8 cellular contexts compared by ENCODE assay signal in genomic region chr1:225987491-225988316, GRCh38. TPM values are rescaled to one million over a fixed set of nuclear protein-coding genes. Genes with fewer than 3 reads are reported as not detected.
DNase-seq lines count a peak whose midpoint lies in the region; ATAC-seq and TF ChIP-seq lines count a peak whose summit lies in the region.

No MANE protein-coding gene starts in this region.

- H2BK120ac ChIP-seq in mesenchymal stem cell (ENCODE audit: low read depth, low read length) = no peak overlapping the region

- no peak overlapping the region for H2AFZ ChIP-seq in mesenchymal stem cell (ENCODE audit: low read depth, low read length)

- H3K27ac ChIP-seq in breast epithelium (no peak overlapping the region), mesenchymal stem cell (ENCODE audit: low read length, poor library complexity, severe bottlenecking) (no peak overlapping the region)

- H2BK5ac ChIP-seq in mesenchymal stem cell (ENCODE audit: low read depth, low read length, poor library complexity, severe bottlenecking) = no peak overlapping the region

- H3K4me3 ChIP-seq in GM12865 (ENCODE audit: low read depth, low read length) = no peak overlapping the region
- H3K4me3 ChIP-seq in breast epithelium = no peak overlapping the region
- no peak overlapping the region for H3K4me3 ChIP-seq in mesenchymal stem cell (ENCODE audit: insufficient read depth in 1 of 2, low read depth in 1 of 2, low read length in 2 of 2)

- H3K36me3 ChIP-seq in breast epithelium (peaks cover 3% of the 10 kb centered on the region), mesenchymal stem cell (ENCODE audit: control insufficient read depth in 1 of 2, insufficient read depth in 2 of 2, low read depth in 1 of 2, low read length in 2 of 2) (peaks cover 37 to 93% of the 10 kb centered on the region in 2 experiments)

- intact Hi-C loops in breast epithelium (cut with DNase I; ENCODE audit: low total_unique reads) = no loop called here

- no peak overlapping the region for H2BK15ac ChIP-seq in mesenchymal stem cell (ENCODE audit: low read depth, poor library complexity, severe bottlenecking)

- DNase-seq in ACHN (peak; percentile 61), GM12865 (ENCODE audit: low read depth) (peak; percentile 56), NCI-H345 treated with DMSO at 0.1 percent for 48 hours (lab: John Stamatoyannopoulos, UW; ENCODE audit: unreplicated experiment) (peak; percentile 25), breast epithelium (ENCODE audit: low spot score in 2 of 2) (no peak), mesenchymal stem cell (peak; percentile 56)

- H2BK12ac ChIP-seq in mesenchymal stem cell (ENCODE audit: low read length in 2 of 2) = no peak overlapping the region

- TF ChIP-seq POLR2A in breast epithelium (IDR thresholded peaks at IDR 0.05) = no peak

- no peak overlapping the region for H3K14ac ChIP-seq in mesenchymal stem cell (ENCODE audit: low read length in 2 of 2)

- no peak overlapping the region for H3K9ac ChIP-seq in mesenchymal stem cell (ENCODE audit: low read length)

- ATAC-seq in HG02852 (IDR thresholded peaks at IDR 0.05; ENCODE audit: unreplicated experiment) (no peak), GM21526 (IDR thresholded peaks at IDR 0.05; ENCODE audit: low FRiP score, unreplicated experiment) (no peak), GM19452 (IDR thresholded peaks at IDR 0.05; ENCODE audit: unreplicated experiment) (no peak)

- H3K79me1 ChIP-seq in mesenchymal stem cell (replicated peaks; ENCODE audit: low read length, poor library complexity, severe bottlenecking) = peaks cover 18% of the 10 kb centered on the region

- WGBS in mesenchymal stem cell = 94% methylated on average over 6 of the region's 7 CpGs

- H3K9me3 ChIP-seq in breast epithelium (no peaks in the 10 kb centered on the region), mesenchymal stem cell (ENCODE audit: control insufficient read depth, low read length) (peaks cover 5% of the 10 kb centered on the region)

- no peak overlapping the region for H3K23ac ChIP-seq in mesenchymal stem cell (ENCODE audit: low read length in 2 of 2)

- no peak overlapping the region for H4K8ac ChIP-seq in mesenchymal stem cell (ENCODE audit: low read length)

- no peak overlapping the region for H4K91ac ChIP-seq in mesenchymal stem cell (ENCODE audit: low read length)

- no peaks in the 10 kb centered on the region for H3K27me3 ChIP-seq in breast epithelium
- H3K27me3 ChIP-seq in mesenchymal stem cell (ENCODE audit: control insufficient read depth in 1 of 2, insufficient read depth in 1 of 2, low read length in 2 of 2) = no peaks in the 10 kb centered on the region

- H2AK5ac ChIP-seq in mesenchymal stem cell (ENCODE audit: low read length, severe bottlenecking) = no peak overlapping the region

- no peak overlapping the region for H3K4ac ChIP-seq in mesenchymal stem cell (ENCODE audit: low read depth in 1 of 2, low read length in 2 of 2)

- H3K4me1 ChIP-seq in breast epithelium (no peaks in the 10 kb centered on the region), mesenchymal stem cell (ENCODE audit: control insufficient read depth, insufficient read depth, low read depth, low read length) (no peaks in the 10 kb centered on the region)

- no peak overlapping the region for H3K4me2 ChIP-seq in mesenchymal stem cell (ENCODE audit: low read length, poor library complexity, severe bottlenecking)

- TF ChIP-seq CTCF in GM12865 (IDR thresholded peaks at IDR 0.05; ENCODE audit: insufficient read depth, low read depth, low read length, missing control alignments) (peak; percentile 65), breast epithelium (IDR thresholded peaks at IDR 0.05) (peak; percentile 31 to 65 (median 64))

- in situ Hi-C loops in ACHN (cut with HindIII; ENCODE audit: low pct_ligation_motif_present, low pct_unique_long_range_greater_than_20kb, low sequenced_read_pairs) = loop anchor here (25.0 kb wide), 1 partner anchor 500 kb away; no protein-coding TSS in a partner anchor

- no peak overlapping the region for H3K18ac ChIP-seq in mesenchymal stem cell (ENCODE audit: low read depth in 1 of 2, low read length in 2 of 2)

RNA-seq across cellular contexts. Expression of gene SDE2, which starts 11.4 kb away (rescaled TPM):
- 10 to 100 TPM; 17.6 to 25.3 (median 22.0) TPM for total RNA-seq in breast epithelium
- polyA plus RNA-seq in mesenchymal stem cell (2013, experiment 1 of 2) = 10.6 TPM
- 11.2 TPM for polyA plus RNA-seq in mesenchymal stem cell (2013, experiment 2 of 2)

RNA-seq across cellular contexts. Expression of gene LEFTY2, which starts 46.7 kb away (rescaled TPM):
- under 1 TPM in 2 of 3 donors, not detected in 1; 0.88 to 0.96 TPM for total RNA-seq in breast epithelium
- not detected for polyA plus RNA-seq in mesenchymal stem cell (2013, experiment 1 of 2)
- 0.01 TPM for polyA plus RNA-seq in mesenchymal stem cell (2013, experiment 2 of 2)

Comparison
In these comparisons a context has a peak if more than half of its experiments do, and no peak if none do; other contexts are left out.
1. DNase-seq: peak in ACHN (single experiment), GM12865 (single experiment), NCI-H345 treated with DMSO at 0.1 percent for 48 hours (single experiment) and mesenchymal stem cell (single experiment); none in breast epithelium (0 of 2).